Comparison of ENCODE assay signal across 1 cellular context in the genomic region with DNA sequence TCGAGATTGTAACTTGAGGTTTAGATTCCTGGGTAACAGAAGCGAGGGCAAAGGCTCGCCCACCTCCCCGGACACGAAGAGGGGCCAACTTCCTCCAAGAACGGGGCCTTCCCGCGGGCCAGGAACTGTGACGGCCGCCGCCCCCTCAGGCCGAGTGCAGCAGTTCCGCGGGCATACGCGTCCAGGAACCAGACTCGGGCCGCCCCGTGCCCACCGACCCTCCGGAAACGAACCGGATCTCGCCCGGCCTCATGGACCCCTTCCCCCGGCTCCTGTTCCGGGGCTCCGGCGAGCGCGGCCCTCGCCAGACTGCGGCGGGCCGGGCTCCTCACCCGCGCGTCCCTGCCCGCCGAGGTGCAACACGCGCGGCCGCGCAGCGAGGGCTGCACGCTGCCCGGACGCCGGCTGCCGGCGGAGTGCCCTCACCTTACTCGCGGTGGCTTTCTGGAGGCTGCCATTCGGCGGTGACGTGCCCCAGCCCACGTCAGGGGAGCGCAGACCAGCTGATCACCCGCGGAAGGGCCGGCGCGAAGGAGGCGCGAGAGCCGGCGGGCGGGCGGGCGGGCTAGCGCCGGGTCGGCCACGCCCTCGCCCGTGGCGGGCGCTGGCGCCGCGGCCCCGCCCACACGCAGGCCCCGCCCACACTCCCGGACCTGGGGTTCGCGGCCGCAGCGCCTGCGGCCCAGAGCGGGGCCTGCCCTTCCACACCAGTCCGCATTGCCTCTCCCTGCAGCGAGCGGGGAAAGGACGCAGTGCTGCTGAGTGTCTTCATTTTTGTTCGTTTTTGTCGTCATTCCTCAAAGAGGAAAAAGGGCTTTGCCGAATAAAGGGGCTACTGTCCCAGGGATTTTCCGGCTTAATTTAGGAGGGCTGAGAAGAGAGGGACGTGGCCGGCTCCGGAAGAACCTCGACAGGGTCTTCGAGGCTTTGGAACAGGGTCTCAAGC.
TF ChIP-seq lines count a peak whose summit lies in the region.

Gene XPNPEP1, minus strand, starts transcription at position 536 of the 946 bp plus-strand sequence. Its CDS starts 78 bp downstream, at position 458.

TF ChIP-seq in K562, 482 proteins besides CTCF, POLR2A, EP300 and RAD21 (continued from another document and continues in another):
- TF ChIP-seq ZNF449 (CRISPR knock-in tag; IDR thresholded peaks at IDR 0.05) (no peak), CREB5 (CRISPR knock-in tag; IDR thresholded peaks at IDR 0.05) (no peak), MCM2 (IDR thresholded peaks at IDR 0.05; ENCODE audit: low read depth) (no peak), ZKSCAN8 (CRISPR knock-in tag; IDR thresholded peaks at IDR 0.05) (no peak), NCOA1 (IDR thresholded peaks at IDR 0.05; ENCODE audit: low read depth) (no peak), DMBX1 (CRISPR knock-in tag; IDR thresholded peaks at IDR 0.05; ENCODE audit: borderline replicate concordance) (no peak), MYNN (IDR thresholded peaks at IDR 0.05) (no peak), MYNN (CRISPR knock-in tag; IDR thresholded peaks at IDR 0.05) (no peak), HMBOX1 (IDR thresholded peaks at IDR 0.05) (no peak), DACH1 (IDR thresholded peaks at IDR 0.05; ENCODE audit: partially characterized antibody) (peak; percentile 66), CEBPG (CRISPR knock-in tag; IDR thresholded peaks at IDR 0.05) (no peak), CEBPG (tag; conservative IDR thresholded peaks at IDR 0.05 in 1 of 2, IDR thresholded peaks at IDR 0.05 in 1 of 2) (no peak), GTF2F1 (IDR thresholded peaks at IDR 0.05; ENCODE audit: low read depth, low read length) (no peak), TAF9B (IDR thresholded peaks at IDR 0.05; ENCODE audit: partially characterized antibody) (no peak), HIVEP1 (CRISPR knock-in tag; IDR thresholded peaks at IDR 0.05) (no peak), SMAD2 (IDR thresholded peaks at IDR 0.05; ENCODE audit: low read depth, low read length) (no peak), HDAC2 (IDR thresholded peaks at IDR 0.05) (no peak), TCF7 (IDR thresholded peaks at IDR 0.05; ENCODE audit: borderline replicate concordance) (no peak), ZNF707 (CRISPR knock-in tag; conservative IDR thresholded peaks at IDR 0.05) (no peak), RBM39 (optimal IDR thresholded peaks at IDR 0.05; ENCODE audit: low read depth, low read length) (no peak), GABPB1 (CRISPR knock-in tag; IDR thresholded peaks at IDR 0.05) (no peak), CCAR2 (IDR thresholded peaks at IDR 0.05; ENCODE audit: low read depth, low read length) (no peak), ZBTB7A (IDR thresholded peaks at IDR 0.05; ENCODE audit: borderline replicate concordance, control insufficient read depth, low read depth, low read length) (peak; percentile 22; the same call in 1 of the 2 replicates), STAT5A (IDR thresholded peaks at IDR 0.05; ENCODE audit: borderline replicate concordance, low read length) (no peak), E2F6 (IDR thresholded peaks at IDR 0.05; ENCODE audit: borderline replicate concordance in 1 of 2, extremely low read depth in 1 of 2, insufficient read depth in 1 of 2, insufficient read length in 1 of 2, low read depth in 1 of 2, low read length in 1 of 2, poor library complexity in 1 of 2, severe bottlenecking in 1 of 2) (peak in 1 of 2 experiments; percentile 55), ZNF589 (CRISPR knock-in tag; IDR thresholded peaks at IDR 0.05; ENCODE audit: low read depth) (no peak), IFI16 (CRISPR knock-in tag; IDR thresholded peaks at IDR 0.05) (no peak), CHD4 (IDR thresholded peaks at IDR 0.05; ENCODE audit: insufficient read depth, insufficient replicate concordance, low read depth, low read length, poor library complexity, severe bottlenecking) (no peak), ZNF253 (CRISPR knock-in tag; conservative IDR thresholded peaks at IDR 0.05) (no peak), ZNF717 (CRISPR knock-in tag; IDR thresholded peaks at IDR 0.05) (no peak), NFATC3 (IDR thresholded peaks at IDR 0.05) (no peak)
- TF ChIP-seq, protein P1, sequence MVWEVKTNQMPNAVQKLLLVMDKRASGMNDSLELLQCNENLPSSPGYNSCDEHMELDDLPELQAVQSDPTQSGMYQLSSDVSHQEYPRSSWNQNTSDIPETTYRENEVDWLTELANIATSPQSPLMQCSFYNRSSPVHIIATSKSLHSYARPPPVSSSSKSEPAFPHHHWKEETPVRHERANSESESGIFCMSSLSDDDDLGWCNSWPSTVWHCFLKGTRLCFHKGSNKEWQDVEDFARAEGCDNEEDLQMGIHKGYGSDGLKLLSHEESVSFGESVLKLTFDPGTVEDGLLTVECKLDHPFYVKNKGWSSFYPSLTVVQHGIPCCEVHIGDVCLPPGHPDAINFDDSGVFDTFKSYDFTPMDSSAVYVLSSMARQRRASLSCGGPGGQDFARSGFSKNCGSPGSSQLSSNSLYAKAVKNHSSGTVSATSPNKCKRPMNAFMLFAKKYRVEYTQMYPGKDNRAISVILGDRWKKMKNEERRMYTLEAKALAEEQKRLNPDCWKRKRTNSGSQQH (CRISPR knock-in tag; IDR thresholded peaks at IDR 0.05) = no peak
- TF ChIP-seq, protein P2, sequence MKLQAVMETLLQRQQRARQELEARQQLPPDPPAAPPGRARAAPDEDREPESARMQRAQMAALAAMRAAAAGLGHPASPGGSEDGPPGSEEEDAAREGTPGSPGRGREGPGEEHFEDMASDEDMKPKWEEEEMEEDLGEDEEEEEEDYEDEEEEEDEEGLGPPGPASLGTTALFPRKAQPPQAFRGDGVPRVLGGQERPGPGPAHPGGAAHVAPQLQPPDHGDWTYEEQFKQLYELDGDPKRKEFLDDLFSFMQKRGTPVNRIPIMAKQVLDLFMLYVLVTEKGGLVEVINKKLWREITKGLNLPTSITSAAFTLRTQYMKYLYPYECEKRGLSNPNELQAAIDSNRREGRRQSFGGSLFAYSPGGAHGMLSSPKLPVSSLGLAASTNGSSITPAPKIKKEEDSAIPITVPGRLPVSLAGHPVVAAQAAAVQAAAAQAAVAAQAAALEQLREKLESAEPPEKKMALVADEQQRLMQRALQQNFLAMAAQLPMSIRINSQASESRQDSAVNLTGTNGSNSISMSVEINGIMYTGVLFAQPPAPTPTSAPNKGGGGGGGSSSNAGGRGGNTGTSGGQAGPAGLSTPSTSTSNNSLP (IDR thresholded peaks at IDR 0.05; ENCODE audit: borderline replicate concordance, low read depth, low read length) = no peak
- TF ChIP-seq, protein P3, sequence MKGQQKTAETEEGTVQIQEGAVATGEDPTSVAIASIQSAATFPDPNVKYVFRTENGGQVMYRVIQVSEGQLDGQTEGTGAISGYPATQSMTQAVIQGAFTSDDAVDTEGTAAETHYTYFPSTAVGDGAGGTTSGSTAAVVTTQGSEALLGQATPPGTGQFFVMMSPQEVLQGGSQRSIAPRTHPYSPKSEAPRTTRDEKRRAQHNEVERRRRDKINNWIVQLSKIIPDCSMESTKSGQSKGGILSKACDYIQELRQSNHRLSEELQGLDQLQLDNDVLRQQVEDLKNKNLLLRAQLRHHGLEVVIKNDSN (CRISPR knock-in tag; IDR thresholded peaks at IDR 0.05) = no peak; the same call in 1 of the 2 replicates
- TF ChIP-seq, protein P4, sequence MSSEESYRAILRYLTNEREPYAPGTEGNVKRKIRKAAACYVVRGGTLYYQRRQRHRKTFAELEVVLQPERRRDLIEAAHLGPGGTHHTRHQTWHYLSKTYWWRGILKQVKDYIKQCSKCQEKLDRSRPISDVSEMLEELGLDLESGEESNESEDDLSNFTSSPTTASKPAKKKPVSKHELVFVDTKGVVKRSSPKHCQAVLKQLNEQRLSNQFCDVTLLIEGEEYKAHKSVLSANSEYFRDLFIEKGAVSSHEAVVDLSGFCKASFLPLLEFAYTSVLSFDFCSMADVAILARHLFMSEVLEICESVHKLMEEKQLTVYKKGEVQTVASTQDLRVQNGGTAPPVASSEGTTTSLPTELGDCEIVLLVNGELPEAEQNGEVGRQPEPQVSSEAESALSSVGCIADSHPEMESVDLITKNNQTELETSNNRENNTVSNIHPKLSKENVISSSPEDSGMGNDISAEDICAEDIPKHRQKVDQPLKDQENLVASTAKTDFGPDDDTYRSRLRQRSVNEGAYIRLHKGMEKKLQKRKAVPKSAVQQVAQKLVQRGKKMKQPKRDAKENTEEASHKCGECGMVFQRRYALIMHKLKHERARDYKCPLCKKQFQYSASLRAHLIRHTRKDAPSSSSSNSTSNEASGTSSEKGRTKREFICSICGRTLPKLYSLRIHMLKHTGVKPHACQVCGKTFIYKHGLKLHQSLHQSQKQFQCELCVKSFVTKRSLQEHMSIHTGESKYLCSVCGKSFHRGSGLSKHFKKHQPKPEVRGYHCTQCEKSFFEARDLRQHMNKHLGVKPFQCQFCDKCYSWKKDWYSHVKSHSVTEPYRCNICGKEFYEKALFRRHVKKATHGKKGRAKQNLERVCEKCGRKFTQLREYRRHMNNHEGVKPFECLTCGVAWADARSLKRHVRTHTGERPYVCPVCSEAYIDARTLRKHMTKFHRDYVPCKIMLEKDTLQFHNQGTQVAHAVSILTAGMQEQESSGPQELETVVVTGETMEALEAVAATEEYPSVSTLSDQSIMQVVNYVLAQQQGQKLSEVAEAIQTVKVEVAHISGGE (CRISPR knock-in tag; IDR thresholded peaks at IDR 0.05) = no peak
- TF ChIP-seq, protein P5, sequence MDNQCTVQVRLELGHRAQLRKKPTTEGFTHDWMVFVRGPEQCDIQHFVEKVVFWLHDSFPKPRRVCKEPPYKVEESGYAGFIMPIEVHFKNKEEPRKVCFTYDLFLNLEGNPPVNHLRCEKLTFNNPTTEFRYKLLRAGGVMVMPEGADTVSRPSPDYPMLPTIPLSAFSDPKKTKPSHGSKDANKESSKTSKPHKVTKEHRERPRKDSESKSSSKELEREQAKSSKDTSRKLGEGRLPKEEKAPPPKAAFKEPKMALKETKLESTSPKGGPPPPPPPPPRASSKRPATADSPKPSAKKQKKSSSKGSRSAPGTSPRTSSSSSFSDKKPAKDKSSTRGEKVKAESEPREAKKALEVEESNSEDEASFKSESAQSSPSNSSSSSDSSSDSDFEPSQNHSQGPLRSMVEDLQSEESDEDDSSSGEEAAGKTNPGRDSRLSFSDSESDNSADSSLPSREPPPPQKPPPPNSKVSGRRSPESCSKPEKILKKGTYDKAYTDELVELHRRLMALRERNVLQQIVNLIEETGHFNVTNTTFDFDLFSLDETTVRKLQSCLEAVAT (IDR thresholded peaks at IDR 0.05) = no peak
